ENCODE assay signal across 11 cellular contexts in the genomic region with DNA sequence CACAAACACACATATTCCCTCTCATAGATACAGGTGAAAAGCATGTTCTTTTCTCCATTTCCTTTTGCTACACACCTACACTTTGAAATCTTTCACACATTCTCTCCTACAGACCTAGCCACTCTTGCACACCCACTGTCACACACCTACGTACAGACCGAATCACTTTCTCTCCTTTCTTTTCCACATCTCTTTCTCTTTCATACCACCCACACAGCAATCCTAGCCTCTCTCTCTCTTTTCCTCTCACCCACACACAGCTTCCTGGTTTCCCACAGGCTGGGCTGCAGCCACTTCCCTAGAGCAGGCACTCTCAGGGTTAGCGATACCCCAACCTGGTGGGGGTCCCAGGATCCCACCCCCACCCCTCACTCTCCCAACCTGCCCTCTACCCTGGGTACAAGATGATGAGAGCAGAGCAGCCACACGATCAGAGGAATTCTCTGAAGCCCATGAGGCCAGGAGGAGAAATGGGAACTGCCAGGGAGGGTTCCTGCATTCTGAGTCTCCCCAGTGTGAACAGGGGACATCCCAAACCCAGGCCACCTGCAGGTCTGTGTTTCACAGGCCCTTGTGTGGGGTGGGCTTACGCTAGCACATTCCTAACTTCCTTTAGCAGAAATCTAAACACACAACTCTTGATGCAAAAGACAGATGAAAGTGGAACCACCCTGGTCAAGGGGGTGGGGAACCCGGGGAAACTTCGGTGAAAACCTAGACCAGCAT. TPM values are rescaled to one million over a fixed set of nuclear protein-coding genes. Genes with fewer than 3 reads are reported as not detected.
DNase-seq lines count a peak whose midpoint lies in the region; ATAC-seq and TF ChIP-seq lines count a peak whose summit lies in the region.
"Had no signal": no experiment of that assay in that cellular context is flagged by ENCODE, and none has a peak within 500 bp of the region (broad histone marks: within the 10 kb centered on the region; RNA-seq: fewer than 3 reads in every experiment).

No MANE protein-coding gene starts in this region.

- H3K9me3 Mint-ChIP-seq in activated T-helper 1 cell treated with anti-CD3 and anti-CD28 coated beads, Interleukin-12 subunit alpha, Interleukin-12 subunit beta, Interleukin-2, Interleukin-4 antibody, amounts not matched to agents 30 ng/mL and 10 ng/mL and 1 ng/mL, durations not matched to agents 14 hours and 24 hours and 36 hours = no peaks in the 10 kb centered on the region
- H3K9me3 Mint-ChIP-seq: neural crest cell had no signal

- no peaks in the 10 kb centered on the region for H3K27me3 ChIP-seq in lung (ENCODE audit: control insufficient read depth, insufficient read depth)
- no peaks in the 10 kb centered on the region for H3K27me3 ChIP-seq in uterus

- H3K4me3 ChIP-seq in lung = no peak overlapping the region
- no peak overlapping the region for H3K4me3 ChIP-seq in uterus

- peak overlapping the region; percentile 64 to 72 for H3K27ac ChIP-seq in lung (ENCODE audit: low read depth in 1 of 2, low read length in 1 of 2)
- H3K27ac ChIP-seq in uterus = peak overlapping the region; percentile 85 to 90
- H3K27ac ChIP-seq: C4-2B had no signal

- H3K9me3 ChIP-seq in lung (ENCODE audit: control insufficient read depth in 2 of 2, insufficient read depth in 1 of 2, low read length in 1 of 2) = no peaks in the 10 kb centered on the region
- no peaks in the 10 kb centered on the region for H3K9me3 ChIP-seq in uterus

- H3K27ac Mint-ChIP-seq in activated T-helper 1 cell treated with anti-CD3 and anti-CD28 coated beads, Interleukin-12 subunit alpha, Interleukin-12 subunit beta, Interleukin-2, Interleukin-4 antibody, amounts not matched to agents 30 ng/mL and 10 ng/mL and 1 ng/mL, durations not matched to agents 14 hours and 24 hours and 36 hours = peak overlapping the region; percentile 51

- H3K27me3 Mint-ChIP-seq in activated T-helper 1 cell treated with anti-CD3 and anti-CD28 coated beads, Interleukin-12 subunit alpha, Interleukin-12 subunit beta, Interleukin-2, Interleukin-4 antibody, amounts not matched to agents 30 ng/mL and 10 ng/mL and 1 ng/mL, durations not matched to agents 14 hours and 24 hours and 36 hours (ENCODE audit: insufficient read depth) = peaks cover 24% of the 10 kb centered on the region

- H3K4me3 Mint-ChIP-seq in activated T-helper 1 cell treated with anti-CD3 and anti-CD28 coated beads, Interleukin-12 subunit alpha, Interleukin-12 subunit beta, Interleukin-2, Interleukin-4 antibody, amounts not matched to agents 30 ng/mL and 10 ng/mL and 1 ng/mL, durations not matched to agents 14 hours and 24 hours and 36 hours = no peak overlapping the region

- H3K4me1 ChIP-seq in lung (ENCODE audit: control insufficient read depth in 2 of 2, insufficient read depth in 2 of 2, low read length in 2 of 2) (peaks cover 8 to 50% of the 10 kb centered on the region in 2 donors), uterus (peaks cover 8 to 16% of the 10 kb centered on the region in 2 donors)

- intact Hi-C loops in activated T-helper 1 cell treated with anti-CD3 and anti-CD28 coated beads, Interleukin-12 subunit alpha, Interleukin-12 subunit beta, Interleukin-2, Interleukin-4 antibody, amounts not matched to agents 30 ng/mL and 10 ng/mL and 1 ng/mL, durations not matched to agents 14 hours and 24 hours and 36 hours (cut with micrococcal nuclease) = no loop called here
- intact Hi-C loops in uterus (cut with DNase I; ENCODE audit: low total_unique reads) = no loop called here

- TF ChIP-seq CTCF in lung (IDR thresholded peaks at IDR 0.05; ENCODE audit: control extremely low read depth, extremely low read depth) (no peak), uterus (IDR thresholded peaks at IDR 0.05) (no peak)

- H3K36me3 Mint-ChIP-seq in activated T-helper 1 cell treated with anti-CD3 and anti-CD28 coated beads, Interleukin-12 subunit alpha, Interleukin-12 subunit beta, Interleukin-2, Interleukin-4 antibody, amounts not matched to agents 30 ng/mL and 10 ng/mL and 1 ng/mL, durations not matched to agents 14 hours and 24 hours and 36 hours (ENCODE audit: low read depth) = no peaks in the 10 kb centered on the region

- no peak for TF ChIP-seq POLR2A in uterus (IDR thresholded peaks at IDR 0.05)

- peak; percentile 13 for DNase-seq in stimulated activated CD4-positive, alpha-beta T cell treated with anti-CD3 and anti-CD28 coated beads, Interleukin-2, amount 100 ng/mL, for 4 hours (ENCODE audit: low read depth)
- no peak for DNase-seq in stimulated activated CD4-positive, alpha-beta T cell treated with anti-CD3 and anti-CD28 coated beads, Interleukin-1b, Interleukin-23, amount 100 ng/mL, for 48 hours
- DNase-seq in activated T-helper 1 cell treated with anti-CD3 and anti-CD28 coated beads, Interleukin-12 subunit alpha, Interleukin-12 subunit beta, Interleukin-2, Interleukin-4 antibody, amounts not matched to agents 30 ng/mL and 10 ng/mL and 1 ng/mL, durations not matched to agents 14 hours and 24 hours and 36 hours (ENCODE audit: low spot score) = no peak
- DNase-seq in lung (ENCODE audit: low spot score) = no peak
- no peak for DNase-seq in uterus
- DNase-seq in central memory CD4-positive, alpha-beta T cell = no peak
- DNase-seq in NCI-H524 (lab: John Stamatoyannopoulos, UW) = no peak

- ATAC-seq in lung (ENCODE audit: insufficient read depth, low FRiP score) (no peak), HG03175 (IDR thresholded peaks at IDR 0.05; ENCODE audit: unreplicated experiment) (no peak)

- H3K4me1 Mint-ChIP-seq in activated T-helper 1 cell treated with anti-CD3 and anti-CD28 coated beads, Interleukin-12 subunit alpha, Interleukin-12 subunit beta, Interleukin-2, Interleukin-4 antibody, amounts not matched to agents 30 ng/mL and 10 ng/mL and 1 ng/mL, durations not matched to agents 14 hours and 24 hours and 36 hours (ENCODE audit: low read depth) = peaks cover 16% of the 10 kb centered on the region

- H3K36me3 ChIP-seq in lung (ENCODE audit: control insufficient read depth in 2 of 2, insufficient read depth in 2 of 2, low read length in 2 of 2) (no peaks in the 10 kb centered on the region), uterus (no peaks in the 10 kb centered on the region)

- WGBS in lung, 2 donors = 34 to 54% methylated on average over 7 of the region's 7 CpGs

RNA-seq across cellular contexts. Expression of a gene that starts 17.1 kb away (rescaled TPM):
- total RNA-seq in activated T-helper 1 cell treated with anti-CD3 and anti-CD28 coated beads, Interleukin-12 subunit alpha, Interleukin-12 subunit beta, Interleukin-2, Interleukin-4 antibody, amounts not matched to agents 30 ng/mL and 10 ng/mL and 1 ng/mL, durations not matched to agents 14 hours and 24 hours and 36 hours = not detected in 2 replicates
- total RNA-seq in lung = 100 to 1,000 TPM in 1 of 2 donors, 10 to 100 TPM in 1; 10.3 to 111 TPM
- 10 to 100 TPM; 41.0 to 43.8 TPM for polyA plus RNA-seq in lung
- total RNA-seq in uterus = 100 to 1,000 TPM in 1 of 4 donors, 10 to 100 TPM in 1, 1 to 10 TPM in 2; 3.6 to 146 (median 10.6) TPM

RNA-seq across cellular contexts. Expression of a gene that starts 37.7 kb away (rescaled TPM):
- 0.49 and 0.51 TPM in 2 replicates for total RNA-seq in activated T-helper 1 cell treated with anti-CD3 and anti-CD28 coated beads, Interleukin-12 subunit alpha, Interleukin-12 subunit beta, Interleukin-2, Interleukin-4 antibody, amounts not matched to agents 30 ng/mL and 10 ng/mL and 1 ng/mL, durations not matched to agents 14 hours and 24 hours and 36 hours
- 1 to 10 TPM in 1 of 2 donors, under 1 TPM in 1; 0.55 to 2.4 TPM for total RNA-seq in lung
- polyA plus RNA-seq in lung = under 1 TPM; 0.39 to 0.40 TPM
- total RNA-seq in uterus = 10 to 100 TPM in 1 of 4 donors, 1 to 10 TPM in 2, not detected in 1; 3.2 to 69.1 (median 3.4) TPM
- total RNA-seq: HT1080 had no signal
